1 cellular context compared by ENCODE assay signal in genomic region chr14:23095196-23096108, GRCh38.
A peak's percentile ranks its signal among the peaks of the same experiment; 100 is the strongest.
TF ChIP-seq lines count a peak whose summit lies in the region.

C14orf119 (plus strand) TSS chr14:23095505; CDS start chr14:23097659, 2,154 bp downstream.

TF ChIP-seq in K562, 482 proteins besides CTCF, POLR2A, EP300 and RAD21 (continued from another document and continues in another):
- TF ChIP-seq, protein P1, sequence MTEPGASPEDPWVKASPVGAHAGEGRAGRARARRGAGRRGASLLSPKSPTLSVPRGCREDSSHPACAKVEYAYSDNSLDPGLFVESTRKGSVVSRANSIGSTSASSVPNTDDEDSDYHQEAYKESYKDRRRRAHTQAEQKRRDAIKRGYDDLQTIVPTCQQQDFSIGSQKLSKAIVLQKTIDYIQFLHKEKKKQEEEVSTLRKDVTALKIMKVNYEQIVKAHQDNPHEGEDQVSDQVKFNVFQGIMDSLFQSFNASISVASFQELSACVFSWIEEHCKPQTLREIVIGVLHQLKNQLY (CRISPR knock-in tag; conservative IDR thresholded peaks at IDR 0.05), result no peak; a peak in 1 of 4 replicates
- no peak for TF ChIP-seq ZNF232 (CRISPR knock-in tag; IDR thresholded peaks at IDR 0.05)
- no peak for TF ChIP-seq MYNN (IDR thresholded peaks at IDR 0.05)
- TF ChIP-seq MYNN (CRISPR knock-in tag; IDR thresholded peaks at IDR 0.05), result no peak
- TF ChIP-seq ETV1 (tag; conservative IDR thresholded peaks at IDR 0.05; ENCODE audit: low read depth), result peak; percentile 85
- TF ChIP-seq, protein P2, sequence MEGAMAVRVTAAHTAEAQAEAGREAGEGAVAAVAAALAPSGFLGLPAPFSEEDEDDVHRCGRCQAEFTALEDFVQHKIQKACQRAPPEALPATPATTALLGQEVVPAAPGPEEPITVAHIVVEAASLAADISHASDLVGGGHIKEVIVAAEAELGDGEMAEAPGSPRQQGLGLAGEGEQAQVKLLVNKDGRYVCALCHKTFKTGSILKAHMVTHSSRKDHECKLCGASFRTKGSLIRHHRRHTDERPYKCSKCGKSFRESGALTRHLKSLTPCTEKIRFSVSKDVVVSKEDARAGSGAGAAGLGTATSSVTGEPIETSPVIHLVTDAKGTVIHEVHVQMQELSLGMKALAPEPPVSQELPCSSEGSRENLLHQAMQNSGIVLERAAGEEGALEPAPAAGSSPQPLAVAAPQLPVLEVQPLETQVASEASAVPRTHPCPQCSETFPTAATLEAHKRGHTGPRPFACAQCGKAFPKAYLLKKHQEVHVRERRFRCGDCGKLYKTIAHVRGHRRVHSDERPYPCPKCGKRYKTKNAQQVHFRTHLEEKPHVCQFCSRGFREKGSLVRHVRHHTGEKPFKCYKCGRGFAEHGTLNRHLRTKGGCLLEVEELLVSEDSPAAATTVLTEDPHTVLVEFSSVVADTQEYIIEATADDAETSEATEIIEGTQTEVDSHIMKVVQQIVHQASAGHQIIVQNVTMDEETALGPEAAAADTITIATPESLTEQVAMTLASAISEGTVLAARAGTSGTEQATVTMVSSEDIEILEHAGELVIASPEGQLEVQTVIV (CRISPR knock-in tag; IDR thresholded peaks at IDR 0.05; ENCODE audit: borderline replicate concordance), result no peak
- TF ChIP-seq CBFA2T2 (conservative IDR thresholded peaks at IDR 0.05), result no peak
- TF ChIP-seq POU5F1 (IDR thresholded peaks at IDR 0.05; ENCODE audit: borderline replicate concordance, low read depth, low read length, partially characterized antibody), result no peak
- TF ChIP-seq NFYB (IDR thresholded peaks at IDR 0.05; ENCODE audit: extremely low read depth, insufficient read length), result no peak
- peak; percentile 7; the same call in 1 of the 2 replicates for TF ChIP-seq HMBOX1 (IDR thresholded peaks at IDR 0.05)
- no peak for TF ChIP-seq ZNF184 (CRISPR knock-in tag; IDR thresholded peaks at IDR 0.05)
- TF ChIP-seq, protein P3, sequence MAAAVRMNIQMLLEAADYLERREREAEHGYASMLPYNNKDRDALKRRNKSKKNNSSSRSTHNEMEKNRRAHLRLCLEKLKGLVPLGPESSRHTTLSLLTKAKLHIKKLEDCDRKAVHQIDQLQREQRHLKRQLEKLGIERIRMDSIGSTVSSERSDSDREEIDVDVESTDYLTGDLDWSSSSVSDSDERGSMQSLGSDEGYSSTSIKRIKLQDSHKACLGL (CRISPR knock-in tag; IDR thresholded peaks at IDR 0.05; ENCODE audit: borderline replicate concordance, poor library complexity, severe bottlenecking), result no peak
- TF ChIP-seq CREB3 (tag; conservative IDR thresholded peaks at IDR 0.05; ENCODE audit: low read depth), result no peak
- no peak for TF ChIP-seq ZNF707 (CRISPR knock-in tag; conservative IDR thresholded peaks at IDR 0.05)
- no peak for TF ChIP-seq ZNF239 (CRISPR knock-in tag; IDR thresholded peaks at IDR 0.05)
- no peak for TF ChIP-seq TCF7 (IDR thresholded peaks at IDR 0.05; ENCODE audit: borderline replicate concordance)
- TF ChIP-seq FOXK2 (conservative IDR thresholded peaks at IDR 0.05 in 1 of 2, IDR thresholded peaks at IDR 0.05 in 1 of 2; ENCODE audit: low read depth in 2 of 2), result peak; percentile 27 to 45; a peak in 2 of 4 replicates
- TF ChIP-seq PYGO2 (tag; IDR thresholded peaks at IDR 0.05), result no peak
- TF ChIP-seq, protein P4, sequence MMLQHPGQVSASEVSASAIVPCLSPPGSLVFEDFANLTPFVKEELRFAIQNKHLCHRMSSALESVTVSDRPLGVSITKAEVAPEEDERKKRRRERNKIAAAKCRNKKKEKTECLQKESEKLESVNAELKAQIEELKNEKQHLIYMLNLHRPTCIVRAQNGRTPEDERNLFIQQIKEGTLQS (IDR thresholded peaks at IDR 0.05), result 0 out of 2 replicates have a peak, but pooled peaks have one; percentile 8
- TF ChIP-seq, protein P4 (CRISPR knock-in tag; conservative IDR thresholded peaks at IDR 0.05), result no peak
- TF ChIP-seq CHD4 (IDR thresholded peaks at IDR 0.05; ENCODE audit: insufficient read depth, insufficient replicate concordance, low read depth, low read length, poor library complexity, severe bottlenecking), result no peak
- TF ChIP-seq, protein P5, sequence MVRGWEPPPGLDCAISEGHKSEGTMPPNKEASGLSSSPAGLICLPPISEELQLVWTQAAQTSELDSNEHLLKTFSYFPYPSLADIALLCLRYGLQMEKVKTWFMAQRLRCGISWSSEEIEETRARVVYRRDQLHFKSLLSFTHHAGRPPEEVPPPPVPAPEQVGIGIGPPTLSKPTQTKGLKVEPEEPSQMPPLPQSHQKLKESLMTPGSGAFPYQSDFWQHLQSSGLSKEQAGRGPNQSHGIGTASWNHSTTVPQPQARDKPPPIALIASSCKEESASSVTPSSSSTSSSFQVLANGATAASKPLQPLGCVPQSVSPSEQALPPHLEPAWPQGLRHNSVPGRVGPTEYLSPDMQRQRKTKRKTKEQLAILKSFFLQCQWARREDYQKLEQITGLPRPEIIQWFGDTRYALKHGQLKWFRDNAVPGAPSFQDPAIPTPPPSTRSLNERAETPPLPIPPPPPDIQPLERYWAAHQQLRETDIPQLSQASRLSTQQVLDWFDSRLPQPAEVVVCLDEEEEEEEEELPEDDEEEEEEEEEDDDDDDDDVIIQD (CRISPR knock-in tag; IDR thresholded peaks at IDR 0.05), result no peak
- no peak for TF ChIP-seq USF2 (CRISPR knock-in tag; IDR thresholded peaks at IDR 0.05)
- TF ChIP-seq ZBTB7A (IDR thresholded peaks at IDR 0.05; ENCODE audit: borderline replicate concordance, control insufficient read depth, low read depth, low read length), result peak; percentile 93
- TF ChIP-seq ZNF277 (CRISPR knock-in tag; IDR thresholded peaks at IDR 0.05; ENCODE audit: borderline replicate concordance), result no peak
- no peak for TF ChIP-seq MBD1 (CRISPR knock-in tag; IDR thresholded peaks at IDR 0.05)
- no peak for TF ChIP-seq ZKSCAN1 (IDR thresholded peaks at IDR 0.05; ENCODE audit: low read depth, low read length)
- no peak; the same call in 1 of the 2 replicates for TF ChIP-seq TFAP4 (CRISPR knock-in tag; IDR thresholded peaks at IDR 0.05; ENCODE audit: borderline replicate concordance)
- TF ChIP-seq RBM17 (IDR thresholded peaks at IDR 0.05; ENCODE audit: borderline replicate concordance, low read depth, low read length), result no peak
- peak; percentile 49 for TF ChIP-seq PHF20 (IDR thresholded peaks at IDR 0.05; ENCODE audit: partially characterized antibody)
- TF ChIP-seq ZNF668 (CRISPR knock-in tag; IDR thresholded peaks at IDR 0.05), result no peak
- no peak for TF ChIP-seq ZKSCAN3 (CRISPR knock-in tag; IDR thresholded peaks at IDR 0.05)
- peak; percentile 37 for TF ChIP-seq TEAD4 (IDR thresholded peaks at IDR 0.05; ENCODE audit: low read length)
- no peak for TF ChIP-seq TEAD4 (CRISPR knock-in tag; IDR thresholded peaks at IDR 0.05; ENCODE audit: borderline replicate concordance)
- TF ChIP-seq ZNF175 (CRISPR knock-in tag; IDR thresholded peaks at IDR 0.05; ENCODE audit: low read depth), result no peak
- TF ChIP-seq ZNF354B (CRISPR knock-in tag; IDR thresholded peaks at IDR 0.05), result no peak
- TF ChIP-seq, protein P6, sequence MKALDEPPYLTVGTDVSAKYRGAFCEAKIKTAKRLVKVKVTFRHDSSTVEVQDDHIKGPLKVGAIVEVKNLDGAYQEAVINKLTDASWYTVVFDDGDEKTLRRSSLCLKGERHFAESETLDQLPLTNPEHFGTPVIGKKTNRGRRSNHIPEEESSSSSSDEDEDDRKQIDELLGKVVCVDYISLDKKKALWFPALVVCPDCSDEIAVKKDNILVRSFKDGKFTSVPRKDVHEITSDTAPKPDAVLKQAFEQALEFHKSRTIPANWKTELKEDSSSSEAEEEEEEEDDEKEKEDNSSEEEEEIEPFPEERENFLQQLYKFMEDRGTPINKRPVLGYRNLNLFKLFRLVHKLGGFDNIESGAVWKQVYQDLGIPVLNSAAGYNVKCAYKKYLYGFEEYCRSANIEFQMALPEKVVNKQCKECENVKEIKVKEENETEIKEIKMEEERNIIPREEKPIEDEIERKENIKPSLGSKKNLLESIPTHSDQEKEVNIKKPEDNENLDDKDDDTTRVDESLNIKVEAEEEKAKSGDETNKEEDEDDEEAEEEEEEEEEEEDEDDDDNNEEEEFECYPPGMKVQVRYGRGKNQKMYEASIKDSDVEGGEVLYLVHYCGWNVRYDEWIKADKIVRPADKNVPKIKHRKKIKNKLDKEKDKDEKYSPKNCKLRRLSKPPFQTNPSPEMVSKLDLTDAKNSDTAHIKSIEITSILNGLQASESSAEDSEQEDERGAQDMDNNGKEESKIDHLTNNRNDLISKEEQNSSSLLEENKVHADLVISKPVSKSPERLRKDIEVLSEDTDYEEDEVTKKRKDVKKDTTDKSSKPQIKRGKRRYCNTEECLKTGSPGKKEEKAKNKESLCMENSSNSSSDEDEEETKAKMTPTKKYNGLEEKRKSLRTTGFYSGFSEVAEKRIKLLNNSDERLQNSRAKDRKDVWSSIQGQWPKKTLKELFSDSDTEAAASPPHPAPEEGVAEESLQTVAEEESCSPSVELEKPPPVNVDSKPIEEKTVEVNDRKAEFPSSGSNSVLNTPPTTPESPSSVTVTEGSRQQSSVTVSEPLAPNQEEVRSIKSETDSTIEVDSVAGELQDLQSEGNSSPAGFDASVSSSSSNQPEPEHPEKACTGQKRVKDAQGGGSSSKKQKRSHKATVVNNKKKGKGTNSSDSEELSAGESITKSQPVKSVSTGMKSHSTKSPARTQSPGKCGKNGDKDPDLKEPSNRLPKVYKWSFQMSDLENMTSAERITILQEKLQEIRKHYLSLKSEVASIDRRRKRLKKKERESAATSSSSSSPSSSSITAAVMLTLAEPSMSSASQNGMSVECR (CRISPR knock-in tag; IDR thresholded peaks at IDR 0.05), result no peak; the same call in 1 of the 2 replicates
- TF ChIP-seq, protein P7, sequence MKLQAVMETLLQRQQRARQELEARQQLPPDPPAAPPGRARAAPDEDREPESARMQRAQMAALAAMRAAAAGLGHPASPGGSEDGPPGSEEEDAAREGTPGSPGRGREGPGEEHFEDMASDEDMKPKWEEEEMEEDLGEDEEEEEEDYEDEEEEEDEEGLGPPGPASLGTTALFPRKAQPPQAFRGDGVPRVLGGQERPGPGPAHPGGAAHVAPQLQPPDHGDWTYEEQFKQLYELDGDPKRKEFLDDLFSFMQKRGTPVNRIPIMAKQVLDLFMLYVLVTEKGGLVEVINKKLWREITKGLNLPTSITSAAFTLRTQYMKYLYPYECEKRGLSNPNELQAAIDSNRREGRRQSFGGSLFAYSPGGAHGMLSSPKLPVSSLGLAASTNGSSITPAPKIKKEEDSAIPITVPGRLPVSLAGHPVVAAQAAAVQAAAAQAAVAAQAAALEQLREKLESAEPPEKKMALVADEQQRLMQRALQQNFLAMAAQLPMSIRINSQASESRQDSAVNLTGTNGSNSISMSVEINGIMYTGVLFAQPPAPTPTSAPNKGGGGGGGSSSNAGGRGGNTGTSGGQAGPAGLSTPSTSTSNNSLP (IDR thresholded peaks at IDR 0.05; ENCODE audit: borderline replicate concordance, low read depth, low read length), result 0 out of 2 replicates have a peak, but pooled peaks have one; percentile 33
- TF ChIP-seq LARP7 (IDR thresholded peaks at IDR 0.05), result no peak
